In genomic region chr4:3800351-3800750, GRCh38 we compare ENCODE assay signal across 33 cellular contexts. TPM values are rescaled to one million over a fixed set of nuclear protein-coding genes. Genes with fewer than 3 reads are reported as not detected.
"Had no signal": no experiment of that assay in that cellular context is flagged by ENCODE, and none has a peak within 500 bp of the region (broad histone marks: within the 10 kb centered on the region; RNA-seq: fewer than 3 reads in every experiment).

No MANE protein-coding gene starts in this region.

- H3K27me3 Mint-ChIP-seq: activated CD4-positive, alpha-beta T cell treated with anti-CD3 and anti-CD28 coated beads, Interleukin-2, amount 10 ng/mL, durations not matched to agents 24 days and 14 days; activated naive CD4-positive, alpha-beta T cell treated with anti-CD3 and anti-CD28 coated beads, Interleukin-2, amount 50 U/mL, for 24 hours; activated naive CD8-positive, alpha-beta T cell treated with anti-CD3 and anti-CD28 coated beads, Interleukin-2, amount 10 ng/mL, durations not matched to agents 7 days and 5 days had no signal

- DNase-seq: activated CD4-positive, alpha-beta T cell treated with anti-CD3 and anti-CD28 coated beads, Interleukin-2, amount 10 ng/mL, durations not matched to agents 24 days and 14 days; activated CD4-positive, alpha-beta T cell treated with anti-CD3 and anti-CD28 coated beads, Interleukin-2, amount 50 U/mL, for 4 hours; activated CD8-positive, alpha-beta T cell treated with anti-CD3 and anti-CD28 coated beads for 36 hours; activated gamma-delta T cell; activated naive CD4-positive, alpha-beta T cell treated with Interleukin-2 at 50 U/mL for 16 hours; activated naive CD8-positive, alpha-beta T cell treated with anti-CD3 and anti-CD28 coated beads, Interleukin-2, amount 10 ng/mL, durations not matched to agents 7 days and 5 days; activated T-cell treated with anti-CD3 and anti-CD28 coated beads, Interleukin-2, amount 50 U/mL, for 1 hour; caudate nucleus; MM.1S; MV-4-11; NCI-H1092; NCI-H1436 treated with DMSO at 0.1 percent for 48 hours; NCI-H1694 treated with DMSO at 0.1 percent for 48 hours; NCI-H2029; NCI-H2171; NCI-H510A; NCI-H526; NCI-H748 treated with DMSO at 0.1 percent for 48 hours; NK-92 treated with Interleukin-12 subunit alpha and Interleukin-12 subunit beta, amount 100 ng/mL, for 24 hours; PC-3; Peyer's patch; RPMI8226; SW 1271; T-helper 1 cell; T-helper 2 cell; T-helper 9 cell had no signal

- H3K4me3 Mint-ChIP-seq: activated CD4-positive, alpha-beta T cell treated with anti-CD3 and anti-CD28 coated beads, Interleukin-2, amount 10 ng/mL, durations not matched to agents 24 days and 14 days; activated CD8-positive, alpha-beta T cell treated with anti-CD3 and anti-CD28 coated beads for 36 hours; activated naive CD4-positive, alpha-beta T cell treated with anti-CD3 and anti-CD28 coated beads, Interleukin-2, amount 50 U/mL, for 24 hours; activated naive CD8-positive, alpha-beta T cell treated with anti-CD3 and anti-CD28 coated beads, Interleukin-2, amount 10 ng/mL, durations not matched to agents 7 days and 5 days; brain had no signal

- H3K27me3 ChIP-seq: Peyer's patch had no signal

- H3K36me3 ChIP-seq: Peyer's patch had no signal

- H3K4me3 ChIP-seq: Peyer's patch had no signal

- H3K9me3 ChIP-seq: Peyer's patch had no signal

- H3K36me3 Mint-ChIP-seq: activated naive CD8-positive, alpha-beta T cell treated with anti-CD3 and anti-CD28 coated beads, Interleukin-2, amount 10 ng/mL, durations not matched to agents 7 days and 5 days; brain had no signal

- H3K4me1 ChIP-seq: Peyer's patch had no signal

- H3K4me1 Mint-ChIP-seq: activated CD4-positive, alpha-beta T cell treated with anti-CD3 and anti-CD28 coated beads, Interleukin-2, amount 10 ng/mL, durations not matched to agents 24 days and 14 days; activated naive CD4-positive, alpha-beta T cell treated with anti-CD3 and anti-CD28 coated beads, Interleukin-2, amount 50 U/mL, for 24 hours; activated naive CD8-positive, alpha-beta T cell treated with anti-CD3 and anti-CD28 coated beads, Interleukin-2, amount 10 ng/mL, durations not matched to agents 7 days and 5 days had no signal

- H3K27ac ChIP-seq: KMS-11, Peyer's patch, VCaP had no signal

- ATAC-seq: activated CD8-positive, alpha-beta T cell treated with anti-CD3 and anti-CD28 coated beads for 36 hours; PC-3 had no signal

- H3K4me2 ChIP-seq: KMS-11 had no signal

- FAIRE-seq: bronchial epithelial cell had no signal

- H3K27ac Mint-ChIP-seq: activated CD4-positive, alpha-beta T cell treated with anti-CD3 and anti-CD28 coated beads, Interleukin-2, amount 10 ng/mL, durations not matched to agents 24 days and 14 days; activated CD8-positive, alpha-beta T cell treated with anti-CD3 and anti-CD28 coated beads for 36 hours; activated naive CD4-positive, alpha-beta T cell treated with anti-CD3 and anti-CD28 coated beads, Interleukin-2, amount 50 U/mL, for 24 hours; activated naive CD8-positive, alpha-beta T cell treated with anti-CD3 and anti-CD28 coated beads, Interleukin-2, amount 10 ng/mL, durations not matched to agents 7 days and 5 days; activated T-helper 2 cell treated with anti-CD3 and anti-CD28 coated beads, Interferon-gamma antibody, Interleukin-2, Interleukin-4, amounts not matched to agents 10 μg/mL and 5 μg/mL and 100 μg/mL, durations not matched to agents 14 hours and 24 hours and 36 hours; brain had no signal

- H3K9ac ChIP-seq: KMS-11 had no signal

RNA-seq across cellular contexts. Expression of gene ADRA2C, which starts 34.2 kb away (rescaled TPM):
- total RNA-seq: activated CD4-positive, alpha-beta T cell treated with anti-CD3 and anti-CD28 coated beads, Interleukin-2, amount 10 ng/mL, durations not matched to agents 24 days and 14 days; activated CD8-positive, alpha-beta memory T cell treated with anti-CD3 and anti-CD28 coated beads for 36 hours; activated naive CD8-positive, alpha-beta T cell treated with anti-CD3 and anti-CD28 coated beads, Interleukin-2, amount 10 ng/mL, durations not matched to agents 7 days and 5 days; activated T-helper 2 cell treated with anti-CD3 and anti-CD28 coated beads, Interferon-gamma antibody, Interleukin-2, Interleukin-4, amounts not matched to agents 10 μg/mL and 5 μg/mL and 100 μg/mL, durations not matched to agents 14 hours and 24 hours and 36 hours; PC-3 had no signal
